Comparison of ENCODE assay signal across 12 cellular contexts in the genomic region with DNA sequence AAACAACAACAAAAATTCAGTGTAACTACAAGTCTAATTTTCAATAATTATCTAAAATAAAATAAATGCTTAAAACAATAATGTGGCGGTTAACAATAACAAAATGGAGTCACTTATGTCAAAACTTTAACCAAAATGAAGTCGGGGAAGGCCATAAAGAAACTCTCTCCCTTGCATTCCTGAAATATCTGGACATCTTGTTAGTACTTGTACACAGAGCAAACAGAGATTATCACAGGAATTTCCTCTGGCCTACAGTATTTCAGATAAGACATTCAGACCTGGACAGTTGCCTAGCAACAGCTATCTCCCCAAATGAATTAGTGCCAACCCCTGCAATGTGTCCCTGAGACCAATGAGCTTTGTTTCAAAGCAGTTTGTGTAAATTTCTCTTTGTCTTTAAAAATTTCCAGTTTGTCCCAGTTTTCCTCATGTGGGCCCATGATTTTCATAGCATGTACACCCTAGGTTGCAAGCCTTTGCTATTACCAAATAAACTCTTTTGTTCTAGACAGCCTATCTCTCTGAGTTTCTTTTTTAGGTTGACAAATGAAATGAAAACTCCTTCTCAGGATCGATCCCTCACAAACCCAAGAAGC.
DNase-seq lines count a peak whose midpoint lies in the region; ATAC-seq and TF ChIP-seq lines count a peak whose summit lies in the region.
"Had no signal": no experiment of that assay in that cellular context is flagged by ENCODE, and none has a peak within 500 bp of the region (broad histone marks: within the 10 kb centered on the region; RNA-seq: fewer than 3 reads in every experiment).

No MANE protein-coding gene starts in this region.

- no peaks in the 10 kb centered on the region for H3K36me3 Mint-ChIP-seq in Calu3 (ENCODE audit: insufficient read depth, unreplicated experiment)
- peaks cover 15% of the 10 kb centered on the region for H3K36me3 Mint-ChIP-seq in activated naive CD8-positive, alpha-beta T cell treated with anti-CD3 and anti-CD28 coated beads for 36 hours

- H3K9me3 Mint-ChIP-seq in Calu3 (ENCODE audit: low read depth, unreplicated experiment), result no peaks in the 10 kb centered on the region
- H3K9me3 Mint-ChIP-seq in activated naive CD8-positive, alpha-beta T cell treated with anti-CD3 and anti-CD28 coated beads for 36 hours, result peaks cover 5% of the 10 kb centered on the region

- no peak overlapping the region for H3K4me3 ChIP-seq in ectodermal cell (ENCODE audit: insufficient read depth, low read depth, low read length)
- H3K4me3 ChIP-seq: GM12878 had no signal

- no peaks in the 10 kb centered on the region for H3K4me1 ChIP-seq in ectodermal cell (ENCODE audit: control insufficient read depth, insufficient read depth, low read length)

- intact Hi-C loops in Calu3 (cut with micrococcal nuclease; ENCODE audit: unreplicated experiment), result no loop called here

- no peaks in the 10 kb centered on the region for H3K9me3 ChIP-seq in ectodermal cell (ENCODE audit: control insufficient read depth, low read length)

- no peak for TF ChIP-seq CTCF in Calu3 (IDR thresholded peaks at IDR 0.05; ENCODE audit: unreplicated experiment)

- H3K4me1 Mint-ChIP-seq in Calu3 (ENCODE audit: low read depth, unreplicated experiment), result peaks cover 25% of the 10 kb centered on the region
- no peaks in the 10 kb centered on the region for H3K4me1 Mint-ChIP-seq in activated naive CD8-positive, alpha-beta T cell treated with anti-CD3 and anti-CD28 coated beads for 36 hours

- ATAC-seq in GM18861 (IDR thresholded peaks at IDR 0.05; ENCODE audit: unreplicated experiment), result no peak
- ATAC-seq: GM12878; stimulated activated naive CD8-positive, alpha-beta T cell treated with anti-CD3 and anti-CD28 coated beads, Interleukin-15, Interleukin-2, amounts not matched to agents 100 U/mL and 50 U/mL, for 24 hours had no signal

- no peaks in the 10 kb centered on the region for H3K27me3 ChIP-seq in ectodermal cell (ENCODE audit: control insufficient read depth, insufficient read depth, low read length, poor library complexity, severe bottlenecking)

- H3K27ac Mint-ChIP-seq in Calu3 (ENCODE audit: unreplicated experiment), result peak overlapping the region; percentile 46
- H3K27ac Mint-ChIP-seq in activated naive CD8-positive, alpha-beta T cell treated with anti-CD3 and anti-CD28 coated beads for 36 hours, result no peak overlapping the region

- CTCF ChIA-PET in Calu3 (lab: Charles Lee), result no interaction called here

- no peak overlapping the region for H3K4me3 Mint-ChIP-seq in Calu3 (ENCODE audit: low read depth, unreplicated experiment)
- no peak overlapping the region for H3K4me3 Mint-ChIP-seq in activated naive CD8-positive, alpha-beta T cell treated with anti-CD3 and anti-CD28 coated beads for 36 hours

- WGBS in ectodermal cell, 2 experiments, result 93 to 95% methylated on average over 3 of the region's 3 CpGs

- H3K36me3 ChIP-seq in ectodermal cell (ENCODE audit: control insufficient read depth, insufficient read depth, low read length), result no peaks in the 10 kb centered on the region
- H3K36me3 ChIP-seq: WERI-Rb-1 had no signal

- H3K27me3 Mint-ChIP-seq in Calu3 (ENCODE audit: unreplicated experiment), result no peaks in the 10 kb centered on the region
- H3K27me3 Mint-ChIP-seq in activated naive CD8-positive, alpha-beta T cell treated with anti-CD3 and anti-CD28 coated beads for 36 hours, result no peaks in the 10 kb centered on the region

- DNase-seq in Calu3 (peak; percentile 54), OCI-M1 (lab: John Stamatoyannopoulos, UW) (peak; percentile 36), lung microvascular endothelial cell (ENCODE audit: low read depth in 2 of 2) (peak; percentile 52 to 78), OCI-M2 (lab: John Stamatoyannopoulos, UW; ENCODE audit: unreplicated experiment) (no peak), DMS79 (lab: John Stamatoyannopoulos, UW) (no peak)
- DNase-seq in activated naive CD8-positive, alpha-beta T cell treated with anti-CD3 and anti-CD28 coated beads for 36 hours, result no peak
- DNase-seq: activated gamma-delta T cell treated with Interleukin-2 at 50 U/mL for 16 hours; stimulated activated naive CD8-positive, alpha-beta T cell treated with anti-CD3 and anti-CD28 coated beads, Interleukin-15, Interleukin-2, amounts not matched to agents 100 U/mL and 50 U/mL, for 24 hours; WERI-Rb-1 had no signal

- no TSS peak for BruUV-seq in Calu3 (replicated peaks; lab: Mats Ljungman, UMichigan)

- peak overlapping the region; percentile 51 for H3K27ac ChIP-seq in ectodermal cell (ENCODE audit: insufficient read depth, low read depth, low read length, poor library complexity, severe bottlenecking)
- H3K27ac ChIP-seq: WERI-Rb-1 had no signal

Comparison
In these comparisons a context has a peak if more than half of its experiments do, and no peak if none do; other contexts are left out.
1. DNase-seq: peak in Calu3 (single experiment), OCI-M1 (single experiment) and lung microvascular endothelial cell (2 of 2); none in OCI-M2 (single experiment), DMS79 (single experiment) and activated naive CD8-positive, alpha-beta T cell treated with anti-CD3 and anti-CD28 coated beads for 36 hours (single experiment).